ENCODE assay signal across 16 cellular contexts in genomic region chr13:45255253-45255987, GRCh38. TPM values are rescaled to one million over a fixed set of nuclear protein-coding genes. Genes with fewer than 3 reads are reported as not detected.
"Had no signal": no experiment of that assay in that cellular context is flagged by ENCODE, and none has a peak within 500 bp of the region (broad histone marks: within the 10 kb centered on the region; RNA-seq: fewer than 3 reads in every experiment).

No MANE protein-coding gene starts in this region.

- H3K27ac ChIP-seq: brain microvascular endothelial cell, esophagus muscularis mucosa, suprapubic skin had no signal

- ATAC-seq: stimulated activated naive CD8-positive, alpha-beta T cell treated with anti-CD3 and anti-CD28 coated beads, Interleukin-15, Interleukin-2, amounts not matched to agents 100 U/mL and 50 U/mL, for 24 hours had no signal

- DNase-seq: activated CD4-positive, CD25-positive, alpha-beta regulatory T cell; activated effector memory CD4-positive, alpha-beta T cell treated with Interleukin-2 at 50 U/mL for 16 hours; brain microvascular endothelial cell; dermis blood vessel endothelial cell; glutamatergic neuron; mammary epithelial cell; nephron progenitor cell; stimulated activated CD4-positive, alpha-beta T cell treated with anti-CD3 and anti-CD28 coated beads, Interleukin-4, amount 100 ng/mL, for 1 hour; stimulated activated CD8-positive, alpha-beta memory T cell treated with anti-CD3 and anti-CD28 coated beads, Interleukin-4, amount 100 ng/mL, for 48 hours; stimulated activated naive CD8-positive, alpha-beta T cell treated with anti-CD3 and anti-CD28 coated beads, Interleukin-15, Interleukin-2, amounts not matched to agents 100 U/mL and 50 U/mL, for 24 hours had no signal

- H3K27ac Mint-ChIP-seq: activated naive CD4-positive, alpha-beta T cell treated with anti-CD3 and anti-CD28 coated beads, Interleukin-2, amount 50 U/mL, for 72 hours; nephron progenitor cell; T-helper 1 cell treated with Interleukin-12 subunit alpha and Interleukin-12 subunit beta and Interleukin-4 antibody, amounts not matched to agents 30 μg/mL and 1 μg/mL, for 36 hours had no signal

- H3K4me1 Mint-ChIP-seq: nephron progenitor cell had no signal

- H3K27me3 ChIP-seq: brain microvascular endothelial cell, esophagus muscularis mucosa, suprapubic skin had no signal

- H3K9me3 ChIP-seq: esophagus muscularis mucosa, suprapubic skin had no signal

- H3K9me3 Mint-ChIP-seq: activated naive CD4-positive, alpha-beta T cell treated with anti-CD3 and anti-CD28 coated beads, Interleukin-2, amount 50 U/mL, for 72 hours; nephron progenitor cell; T-helper 1 cell treated with Interleukin-12 subunit alpha and Interleukin-12 subunit beta and Interleukin-4 antibody, amounts not matched to agents 30 μg/mL and 1 μg/mL, for 36 hours had no signal

- H3K36me3 ChIP-seq: brain microvascular endothelial cell had no signal

- H3K4me3 ChIP-seq: esophagus muscularis mucosa, suprapubic skin had no signal

- H3K4me3 Mint-ChIP-seq: nephron progenitor cell; T-helper 1 cell treated with Interleukin-12 subunit alpha and Interleukin-12 subunit beta and Interleukin-4 antibody, amounts not matched to agents 30 μg/mL and 1 μg/mL, for 36 hours had no signal

RNA-seq across cellular contexts. Expression of gene KCTD4, which starts 54.6 kb away (rescaled TPM):
- total RNA-seq: activated naive CD4-positive, alpha-beta T cell treated with anti-CD3 and anti-CD28 coated beads, Interleukin-2, amount 50 U/mL, for 72 hours; dermis blood vessel endothelial cell; esophagus muscularis mucosa; osteocyte; ureter had no signal
